1 cellular context compared by ENCODE assay signal in genomic region chr16:85879975-85880831, GRCh38.
TF ChIP-seq lines count a peak whose summit lies in the region.

No MANE protein-coding gene starts in this region.

TF ChIP-seq in GM12878, 131 proteins besides CTCF, POLR2A, EP300 and RAD21 (continued from another document and continues in another):
- peak; percentile 77 for TF ChIP-seq MLLT1 (IDR thresholded peaks at IDR 0.05)
- 0 out of 2 replicates have a peak, but pooled peaks have one; percentile 44 for TF ChIP-seq ZBED1 (IDR thresholded peaks at IDR 0.05; ENCODE audit: borderline replicate concordance)
- TF ChIP-seq NBN (IDR thresholded peaks at IDR 0.05): 0 out of 2 replicates have a peak, but pooled peaks have one; percentile 45
- TF ChIP-seq ASH2L (IDR thresholded peaks at IDR 0.05; ENCODE audit: borderline replicate concordance, low read depth): no peak
- no peak for TF ChIP-seq NR2C2 (IDR thresholded peaks at IDR 0.05; ENCODE audit: borderline replicate concordance, control insufficient read depth, insufficient read length, low read depth)
- TF ChIP-seq ETV6 (conservative IDR thresholded peaks at IDR 0.05 in 1 of 2, IDR thresholded peaks at IDR 0.05 in 1 of 2; ENCODE audit: borderline replicate concordance in 1 of 2, low read depth in 1 of 2): peak in 1 of 2 experiments; percentile 57; a peak in 1 of 4 replicates
- no peak for TF ChIP-seq SMARCA5 (IDR thresholded peaks at IDR 0.05)
- no peak for TF ChIP-seq NR2C1 (IDR thresholded peaks at IDR 0.05)
- 0 out of 2 replicates have a peak, but pooled peaks have one; percentile 4 for TF ChIP-seq SMC3 (IDR thresholded peaks at IDR 0.05; ENCODE audit: borderline replicate concordance, low read length)
- TF ChIP-seq ZNF384 (IDR thresholded peaks at IDR 0.05; ENCODE audit: borderline replicate concordance, low read depth, low read length): no peak
- peak; percentile 78; the same call in 1 of the 2 replicates for TF ChIP-seq BACH1 (IDR thresholded peaks at IDR 0.05; ENCODE audit: borderline replicate concordance)
- TF ChIP-seq BCLAF1 (IDR thresholded peaks at IDR 0.05): no peak
- no peak for TF ChIP-seq MYC (IDR thresholded peaks at IDR 0.05; ENCODE audit: insufficient read depth, insufficient read length, insufficient replicate concordance, low read length, severe bottlenecking)
- no peak for TF ChIP-seq CREB1 (IDR thresholded peaks at IDR 0.05; ENCODE audit: low read depth)
- TF ChIP-seq YY1 (IDR thresholded peaks at IDR 0.05; ENCODE audit: low read depth, low read length): peak; percentile 7; the same call in 1 of the 2 replicates
- TF ChIP-seq CREM (IDR thresholded peaks at IDR 0.05; ENCODE audit: low read depth): peak; percentile 57
- no peak for TF ChIP-seq NFXL1 (IDR thresholded peaks at IDR 0.05; ENCODE audit: borderline replicate concordance)
- TF ChIP-seq PML (IDR thresholded peaks at IDR 0.05; ENCODE audit: low read length): no peak
- peak; percentile 73 for TF ChIP-seq SKIL (IDR thresholded peaks at IDR 0.05; ENCODE audit: low read depth, poor library complexity, severe bottlenecking)
- TF ChIP-seq ATF2 (IDR thresholded peaks at IDR 0.05; ENCODE audit: low read length): peak; percentile 85
- peak; percentile 87 for TF ChIP-seq JUNB (IDR thresholded peaks at IDR 0.05)
- TF ChIP-seq HCFC1 (IDR thresholded peaks at IDR 0.05; ENCODE audit: low read length): no peak
- TF ChIP-seq RCOR1 (conservative IDR thresholded peaks at IDR 0.05; ENCODE audit: low read depth, low read length): no peak; the same call in 1 of the 2 replicates
- TF ChIP-seq IKZF1 (conservative IDR thresholded peaks at IDR 0.05): peak; percentile 74
- TF ChIP-seq BCL11A (IDR thresholded peaks at IDR 0.05; ENCODE audit: low read depth, low read length): peak; percentile 80
- no peak for TF ChIP-seq KAT2A (conservative IDR thresholded peaks at IDR 0.05; ENCODE audit: control insufficient read depth, low read depth, low read length)
- TF ChIP-seq SMAD5 (IDR thresholded peaks at IDR 0.05; ENCODE audit: low read depth): no peak
- TF ChIP-seq IKZF2 (IDR thresholded peaks at IDR 0.05): peak; percentile 75 to 83
- TF ChIP-seq MTA2 (IDR thresholded peaks at IDR 0.05; ENCODE audit: low read depth): peak; percentile 82
- peak; percentile 73; the same call in 1 of the 2 replicates for TF ChIP-seq IRF4 (IDR thresholded peaks at IDR 0.05; ENCODE audit: low read depth, low read length)
- no peak for TF ChIP-seq ZBTB40 (IDR thresholded peaks at IDR 0.05; ENCODE audit: borderline replicate concordance)
- no peak for TF ChIP-seq FOXK2 (IDR thresholded peaks at IDR 0.05)
- no peak for TF ChIP-seq ZBTB33 (IDR thresholded peaks at IDR 0.05)
- peak; percentile 59; the same call in 1 of the 2 replicates for TF ChIP-seq EED (IDR thresholded peaks at IDR 0.05; ENCODE audit: low read depth)
- no peak for TF ChIP-seq SRF (IDR thresholded peaks at IDR 0.05; ENCODE audit: low read depth in 2 of 2, low read length in 2 of 2)
- TF ChIP-seq PBX3 (IDR thresholded peaks at IDR 0.05; ENCODE audit: insufficient replicate concordance, low read depth, low read length): peak; percentile 35
- peak; percentile 72; the same call in 1 of the 2 replicates for TF ChIP-seq DPF2 (IDR thresholded peaks at IDR 0.05)
- 0 out of 2 replicates have a peak, but pooled peaks have one; percentile 30 for TF ChIP-seq GABPA (IDR thresholded peaks at IDR 0.05; ENCODE audit: low read depth)
- TF ChIP-seq ATF3 (IDR thresholded peaks at IDR 0.05; ENCODE audit: borderline replicate concordance, extremely low read depth, low read depth, low read length): no peak
- no peak for TF ChIP-seq E2F8 (IDR thresholded peaks at IDR 0.05; ENCODE audit: low read depth, partially characterized antibody)
